In the genomic region with DNA sequence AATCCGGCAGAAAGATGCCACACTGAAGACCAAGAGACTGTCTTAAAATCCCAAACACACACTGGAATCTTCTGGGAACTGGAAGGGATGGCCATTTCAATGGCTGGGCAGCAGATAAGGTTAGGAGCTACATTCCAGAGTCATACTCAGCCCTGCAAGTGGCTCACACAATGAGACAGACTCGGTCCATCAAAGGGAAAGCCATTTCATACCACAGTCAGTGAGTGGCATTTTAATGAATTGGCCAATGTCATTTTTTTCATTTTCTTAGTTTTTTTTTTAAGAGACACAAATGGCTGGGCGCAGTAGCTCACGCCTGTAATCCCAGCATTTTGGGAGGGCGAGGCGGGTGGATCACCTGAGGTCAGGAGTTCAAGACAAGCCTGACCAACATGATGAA, we compare ENCODE assay signal across 23 cellular contexts.
"Had no signal": no experiment of that assay in that cellular context is flagged by ENCODE, and none has a peak within 500 bp of the region (broad histone marks: within the 10 kb centered on the region; RNA-seq: fewer than 3 reads in every experiment).

No MANE protein-coding gene starts in this region.

- H3K4me3 ChIP-seq: coronary artery, dorsolateral prefrontal cortex, esophagus squamous epithelium, gastrocnemius medialis, heart left ventricle, hepatocyte, left lung, lower lobe of right lung, mucosa of descending colon had no signal

- H3K27me3 ChIP-seq: dorsolateral prefrontal cortex, esophagus squamous epithelium, gastrocnemius medialis, heart left ventricle, hepatocyte, left lung had no signal

- H3K27ac Mint-ChIP-seq: mesothelial cell of epicardium had no signal

- DNase-seq: dermis blood vessel endothelial cell; dorsolateral prefrontal cortex; effector CD4-positive, alpha-beta T cell; effector memory CD4-positive, alpha-beta T cell; erythroblast; esophagus squamous epithelium; foreskin fibroblast; foreskin melanocyte; gastrocnemius medialis; heart left ventricle; hypothalamus; left cardiac atrium; left lung; left ventricle myocardium superior; lower lobe of right lung; mesenchymal stem cell; mucosa of descending colon; naive B cell had no signal

- H3K9me3 ChIP-seq: esophagus squamous epithelium, gastrocnemius medialis, heart left ventricle, left lung, lower lobe of right lung, mucosa of descending colon had no signal

- ATAC-seq: esophagus mucosa, gastrocnemius medialis, heart left ventricle, left cardiac atrium, left lung, left ventricle myocardium superior, lower lobe of right lung, mucosa of descending colon had no signal

- H3K36me3 ChIP-seq: esophagus squamous epithelium, gastrocnemius medialis, left lung, lower lobe of right lung had no signal

- H3K9me3 Mint-ChIP-seq: mesothelial cell of epicardium, naive B cell had no signal

- H3K4me1 ChIP-seq: esophagus squamous epithelium, gastrocnemius medialis, heart left ventricle, left lung, lower lobe of right lung had no signal

- H3K79me2 ChIP-seq: hepatocyte had no signal

- H3K36me3 Mint-ChIP-seq: naive B cell had no signal

- H3K4me1 Mint-ChIP-seq: naive B cell had no signal

- H3K4me2 ChIP-seq: hepatocyte had no signal

- H2AFZ ChIP-seq: hepatocyte had no signal

- H3K27ac ChIP-seq: coronary artery, dorsolateral prefrontal cortex, epithelial cell of prostate, esophagus squamous epithelium, gastrocnemius medialis, heart left ventricle, hepatocyte, left lung, lower lobe of right lung had no signal

- H3K4me3 Mint-ChIP-seq: mesothelial cell of epicardium, naive B cell had no signal

- H3K27me3 Mint-ChIP-seq: naive B cell had no signal
